ENCODE assay signal across 8 cellular contexts in genomic region chr22:26579331-26579886, GRCh38. TPM values are rescaled to one million over a fixed set of nuclear protein-coding genes. Genes with fewer than 3 reads are reported as not detected.
A peak's percentile ranks its signal among the peaks of the same experiment; 100 is the strongest.
DNase-seq lines count a peak whose midpoint lies in the region; ATAC-seq and TF ChIP-seq lines count a peak whose summit lies in the region.

No MANE protein-coding gene starts in this region.

- peaks cover 0 to 7% of the 10 kb centered on the region in 2 donors for H3K36me3 ChIP-seq in vagina

- in situ Hi-C loops in KBM-7 (cut with MboI; ENCODE audit: low pct_unique_long_range_greater_than_20kb, low sequenced_read_pairs) = no loop called here
- in situ Hi-C loops in ACHN (cut with HindIII; ENCODE audit: low pct_ligation_motif_present, low pct_unique_long_range_greater_than_20kb, low sequenced_read_pairs) = no loop called here

- no peaks in the 10 kb centered on the region for H3K9me3 ChIP-seq in vagina

- H3K27me3 ChIP-seq in vagina = no peaks in the 10 kb centered on the region

- H3K4me3 ChIP-seq in vagina = no peak overlapping the region

- peak; percentile 95 for ATAC-seq in memory B cell (ENCODE audit: low read depth)

- no peaks in the 10 kb centered on the region for H3K27me3 Mint-ChIP-seq in memory B cell

- peaks cover 4% of the 10 kb centered on the region for H3K4me1 ChIP-seq in vagina

- peak overlapping the region; percentile 88 for H3K27ac Mint-ChIP-seq in memory B cell

- H3K36me3 Mint-ChIP-seq in memory B cell = peaks cover 3% of the 10 kb centered on the region

- H3K9me3 Mint-ChIP-seq in memory B cell = no peaks in the 10 kb centered on the region

- peaks cover 25% of the 10 kb centered on the region for H3K4me1 Mint-ChIP-seq in memory B cell

- no peak for TF ChIP-seq CTCF in vagina (IDR thresholded peaks at IDR 0.05)

- DNase-seq in GM19240 (ENCODE audit: insufficient read length, low spot score) (peak; percentile 59), KBM-7 (peak; percentile 87), memory B cell (ENCODE audit: low spot score in 2 of 2) (peak; percentile 35 to 41), AG08395 (ENCODE audit: low spot score) (no peak), ACHN (no peak), HuH-7 (ENCODE audit: low spot score) (no peak), vagina (ENCODE audit: extremely low spot score in 2 of 2) (no peak)
- peak; percentile 74 for DNase-seq in activated CD8-positive, alpha-beta memory T cell treated with anti-CD3 and anti-CD28 coated beads, Interleukin-2, amount 50 U/mL, for 48 hours

- intact Hi-C loops in vagina (cut with DNase I) = no loop called here

- TF ChIP-seq POLR2A in vagina (IDR thresholded peaks at IDR 0.05) = no peak

- peak overlapping the region; percentile 75 for H3K4me3 Mint-ChIP-seq in memory B cell

- no peak overlapping the region for H3K27ac ChIP-seq in vagina

RNA-seq across cellular contexts. Expression of gene TPST2, which starts 10.5 kb away (rescaled TPM):
- 96.3 TPM for total RNA-seq in vagina

RNA-seq across cellular contexts. Expression of gene CRYBB1, which starts 38.4 kb away (rescaled TPM):
- not detected for total RNA-seq in vagina

RNA-seq across cellular contexts. Expression of gene CRYBA4, which starts 42.4 kb away (rescaled TPM):
- total RNA-seq in vagina = not detected

Comparison
In these comparisons a context has a peak if more than half of its experiments do, and no peak if none do; other contexts are left out.
1. DNase-seq: peak in GM19240 (single experiment), KBM-7 (single experiment), activated CD8-positive, alpha-beta memory T cell treated with anti-CD3 and anti-CD28 coated beads, Interleukin-2, amount 50 U/mL, for 48 hours (single experiment) and memory B cell (2 of 2); none in AG08395 (single experiment), ACHN (single experiment), HuH-7 (single experiment) and vagina (0 of 2).